19 cellular contexts compared by ENCODE assay signal in the genomic region with DNA sequence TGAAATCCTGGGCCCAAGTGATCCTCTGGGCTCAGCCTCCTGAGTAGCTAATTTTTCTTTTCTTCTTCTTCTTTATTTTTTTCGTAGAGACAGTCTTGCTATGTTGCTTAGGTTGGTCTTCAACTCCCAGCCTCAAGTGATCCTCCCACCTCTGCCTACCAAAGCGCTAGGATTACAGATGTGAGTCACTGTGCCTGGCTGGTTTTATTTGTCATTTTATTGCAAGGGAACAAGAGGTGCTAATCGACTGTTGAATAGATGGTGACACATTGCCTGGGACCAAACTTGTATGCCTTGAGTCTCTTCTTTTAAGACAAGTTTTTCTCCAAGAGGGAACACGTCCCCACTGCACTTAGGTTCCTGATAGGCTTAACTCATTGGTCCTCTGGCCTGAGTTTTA. TPM values are rescaled to one million over a fixed set of nuclear protein-coding genes. Genes with fewer than 3 reads are reported as not detected.
DNase-seq lines count a peak whose midpoint lies in the region; ATAC-seq and TF ChIP-seq lines count a peak whose summit lies in the region.
"Had no signal": no experiment of that assay in that cellular context is flagged by ENCODE, and none has a peak within 500 bp of the region (broad histone marks: within the 10 kb centered on the region; RNA-seq: fewer than 3 reads in every experiment).

No MANE protein-coding gene starts in this region.

- DNase-seq in DMS53 (lab: John Stamatoyannopoulos, UW): peak; percentile 51
- DNase-seq in DMS53 treated with DMSO at 0.1 percent for 48 hours (lab: John Stamatoyannopoulos, UW; ENCODE audit: unreplicated experiment): no peak
- DNase-seq in RWPE2 (ENCODE audit: low spot score): no peak
- DNase-seq in esophagus muscularis mucosa (ENCODE audit: extremely low spot score): peak; percentile 80
- DNase-seq in smooth muscle cell (lab: John Stamatoyannopoulos, UW; ENCODE audit: unreplicated experiment): no peak
- DNase-seq in activated CD4-positive, CD25-positive, alpha-beta regulatory T cell (lab: John Stamatoyannopoulos, UW): no peak
- no peak for DNase-seq in activated gamma-delta T cell treated with Interleukin-2 at 50 U/mL for 16 hours
- DNase-seq: 8988T; activated CD4-positive, alpha-beta T cell treated with anti-CD3 and anti-CD28 coated beads, Interleukin-2, amount 10 ng/mL, durations not matched to agents 24 days and 14 days; C1 segment of cervical spinal cord; DND-41; erythroblast; heart right ventricle; upper lobe of right lung had no signal

- peak overlapping the region; percentile 4 for H3K9ac ChIP-seq in smooth muscle cell (ENCODE audit: low read depth)
- H3K9ac ChIP-seq: neural progenitor cell had no signal

- no peak for TF ChIP-seq POLR2A in esophagus muscularis mucosa (IDR thresholded peaks at IDR 0.05; ENCODE audit: low read depth)

- H3K36me3 ChIP-seq in RWPE2 (ENCODE audit: low read depth) (no peaks in the 10 kb centered on the region), esophagus muscularis mucosa (no peaks in the 10 kb centered on the region), smooth muscle cell (ENCODE audit: low read depth) (no peaks in the 10 kb centered on the region)
- H3K36me3 ChIP-seq: brain microvascular endothelial cell, heart right ventricle, neural progenitor cell, upper lobe of right lung had no signal

- no peak for TF ChIP-seq EP300 in esophagus muscularis mucosa (IDR thresholded peaks at IDR 0.05)

- H2AFZ ChIP-seq in smooth muscle cell (ENCODE audit: low read depth): no peak overlapping the region

- TF ChIP-seq CTCF in RWPE2 (IDR thresholded peaks at IDR 0.05; ENCODE audit: poor library complexity, severe bottlenecking) (no peak), esophagus muscularis mucosa (IDR thresholded peaks at IDR 0.05) (no peak), smooth muscle cell (IDR thresholded peaks at IDR 0.05; ENCODE audit: borderline replicate concordance, insufficient read depth, poor library complexity, severe bottlenecking) (no peak)

- no peaks in the 10 kb centered on the region for H4K20me1 ChIP-seq in smooth muscle cell (ENCODE audit: low read depth)

- H3F3A ChIP-seq in smooth muscle cell (ENCODE audit: low read depth): peaks cover 28% of the 10 kb centered on the region

- H3K9me3 ChIP-seq in RWPE2 (ENCODE audit: severe bottlenecking): no peaks in the 10 kb centered on the region
- no peaks in the 10 kb centered on the region for H3K9me3 ChIP-seq in esophagus muscularis mucosa
- H3K9me3 ChIP-seq in smooth muscle cell (replicated peaks; ENCODE audit: low read depth): no peaks in the 10 kb centered on the region
- H3K9me3 ChIP-seq: heart right ventricle, upper lobe of right lung had no signal

- H3K79me2 ChIP-seq in smooth muscle cell (ENCODE audit: low read depth): no peaks in the 10 kb centered on the region

- intact Hi-C loops in esophagus muscularis mucosa (cut with DNase I): no loop called here

- 75% methylated on average over 4 of the region's 4 CpGs for WGBS in esophagus muscularis mucosa
- 9% methylated on average over 4 of the region's 4 CpGs for WGBS in smooth muscle cell (ENCODE audit: low lambda C conversion rate)

- H3K27me3 ChIP-seq in RWPE2 (ENCODE audit: insufficient read depth, poor library complexity, severe bottlenecking) (no peaks in the 10 kb centered on the region), esophagus muscularis mucosa (peaks cover 0 to 41% (median 5%) of the 10 kb centered on the region in 4 donors), smooth muscle cell (ENCODE audit: low read depth) (no peaks in the 10 kb centered on the region)
- H3K27me3 ChIP-seq: brain microvascular endothelial cell, neural progenitor cell, upper lobe of right lung had no signal

- H3K4me2 ChIP-seq in smooth muscle cell: peak overlapping the region; percentile 59

- H3K4me3 ChIP-seq in RWPE2 (ENCODE audit: severe bottlenecking): no peak overlapping the region
- H3K4me3 ChIP-seq in esophagus muscularis mucosa: no peak overlapping the region
- no peak overlapping the region for H3K4me3 ChIP-seq in smooth muscle cell
- H3K4me3 ChIP-seq: heart right ventricle, upper lobe of right lung had no signal

- H3K27ac ChIP-seq in RWPE2 (ENCODE audit: poor library complexity, severe bottlenecking) (peak overlapping the region; percentile 15), esophagus muscularis mucosa (replicated peaks in 1 of 4) (no peak overlapping the region), smooth muscle cell (ENCODE audit: low read depth) (peak overlapping the region; percentile 73)
- H3K27ac ChIP-seq: brain microvascular endothelial cell, heart right ventricle, neural progenitor cell, upper lobe of right lung had no signal

- peaks cover 34% of the 10 kb centered on the region for H3K4me1 ChIP-seq in RWPE2 (ENCODE audit: insufficient read depth, poor library complexity, severe bottlenecking)
- peaks cover 4 to 27% (median 19%) of the 10 kb centered on the region in 4 donors for H3K4me1 ChIP-seq in esophagus muscularis mucosa
- H3K4me1 ChIP-seq in smooth muscle cell (ENCODE audit: low read depth): peaks cover 41% of the 10 kb centered on the region

- ATAC-seq in RWPE2 (ENCODE audit: low read depth) (peak; percentile 43), HG03097 (IDR thresholded peaks at IDR 0.05; ENCODE audit: low FRiP score, unreplicated experiment) (no peak)

RNA-seq across cellular contexts. Expression of a gene that starts 20.0 kb away (rescaled TPM):
- total RNA-seq in esophagus muscularis mucosa (1 to 10 TPM in 2 of 4 donors, under 1 TPM in 2; 0.32 to 2.0 (median 1.2) TPM), smooth muscle cell (0.54 TPM in 1 of 2 replicates, not detected in the other)
- polyA plus RNA-seq in smooth muscle cell: 0.33 and 0.84 TPM in 2 replicates
- total RNA-seq: dermis microvascular lymphatic vessel endothelial cell had no signal
- polyA plus RNA-seq: keratinocyte had no signal

RNA-seq across cellular contexts. Expression of a gene that starts 45.1 kb away (rescaled TPM):
- total RNA-seq in esophagus muscularis mucosa: not detected
- 1.3 and 5.8 TPM in 2 replicates for total RNA-seq in smooth muscle cell
- 8.0 and 15.0 TPM in 2 replicates for polyA plus RNA-seq in smooth muscle cell
- total RNA-seq: heart right ventricle had no signal
- polyA plus RNA-seq: heart right ventricle had no signal

RNA-seq across cellular contexts. Expression of a gene that starts 55.2 kb away (rescaled TPM):
- under 1 TPM; 0.42 to 0.86 (median 0.74) TPM for total RNA-seq in esophagus muscularis mucosa
- 6.6 and 11.3 TPM in 2 replicates for total RNA-seq in smooth muscle cell
- 15.8 and 16.8 TPM in 2 replicates for polyA plus RNA-seq in smooth muscle cell

Comparison
In these comparisons a context has a peak if more than half of its experiments do, and no peak if none do; other contexts are left out.
1. DNase-seq: peak in DMS53 (single experiment) and esophagus muscularis mucosa (single experiment); none in DMS53 treated with DMSO at 0.1 percent for 48 hours (single experiment), RWPE2 (single experiment), smooth muscle cell (single experiment), activated CD4-positive, CD25-positive, alpha-beta regulatory T cell (0 of 4) and activated gamma-delta T cell treated with Interleukin-2 at 50 U/mL for 16 hours (single experiment).
2. H3K27ac ChIP-seq: peak in RWPE2 (single experiment) and smooth muscle cell (single experiment); none in esophagus muscularis mucosa (0 of 4).